In the genomic region with DNA sequence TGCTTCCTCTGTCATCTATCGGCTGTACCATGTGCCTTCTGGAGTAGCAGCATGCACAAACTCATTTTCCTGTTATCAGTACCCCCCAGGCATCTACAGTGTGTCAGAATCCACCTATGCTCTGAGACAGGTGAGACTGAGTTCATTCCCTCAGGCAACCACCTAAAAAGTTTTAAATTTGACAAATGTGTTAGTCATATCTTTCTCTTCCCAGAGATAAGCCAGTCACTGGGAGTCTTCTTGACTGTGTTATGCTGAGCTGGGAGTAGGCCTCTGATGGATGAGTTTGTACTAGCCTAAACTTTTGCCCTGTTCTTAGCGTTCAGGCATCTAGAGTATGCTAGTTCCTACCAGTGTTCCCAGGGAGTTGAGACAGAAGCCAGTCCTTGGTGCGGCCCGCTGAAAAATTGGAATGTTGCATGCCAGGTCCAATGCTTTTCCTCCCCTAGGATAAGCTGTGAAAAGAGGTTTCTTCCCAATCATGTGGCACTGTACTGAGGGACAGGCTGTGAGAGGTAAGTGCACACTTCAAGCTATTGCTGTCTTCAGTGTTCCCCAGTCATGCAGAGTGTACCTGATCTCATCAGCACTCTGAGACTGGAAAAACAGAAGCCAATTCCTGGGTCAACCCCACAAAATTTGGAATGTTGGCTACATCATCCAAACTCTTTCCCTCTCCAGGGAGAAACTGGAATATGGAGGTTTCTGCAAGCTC, we compare ENCODE assay signal across 18 cellular contexts.
DNase-seq lines count a peak whose midpoint lies in the region; ATAC-seq and TF ChIP-seq lines count a peak whose summit lies in the region.
"Had no signal": no experiment of that assay in that cellular context is flagged by ENCODE, and none has a peak within 500 bp of the region (broad histone marks: within the 10 kb centered on the region; RNA-seq: fewer than 3 reads in every experiment).

No MANE protein-coding gene starts in this region.

- H3K27me3 Mint-ChIP-seq in GM23338 (ENCODE audit: insufficient read depth, low read depth, poor library complexity), result peaks cover 2% of the 10 kb centered on the region
- H3K27me3 Mint-ChIP-seq: CD4-positive, alpha-beta T cell had no signal

- no peak overlapping the region for H3K27ac ChIP-seq in GM23338 (ENCODE audit: low read depth)
- H3K27ac ChIP-seq in PC-3 (ENCODE audit: low read length), result no peak overlapping the region
- H3K27ac ChIP-seq in foreskin keratinocyte, result no peak overlapping the region
- no peak overlapping the region for H3K27ac ChIP-seq in trophoblast cell (ENCODE audit: low read depth, low read length)
- H3K27ac ChIP-seq: A549 had no signal

- H4K91ac ChIP-seq in trophoblast cell (ENCODE audit: low read depth, low read length), result no peak overlapping the region

- H4K20me1 ChIP-seq in GM23338 (replicated peaks; ENCODE audit: insufficient read depth), result no peaks in the 10 kb centered on the region
- no peaks in the 10 kb centered on the region for H4K20me1 ChIP-seq in PC-3 (ENCODE audit: low read length)

- H3K9me3 ChIP-seq in PC-3 (ENCODE audit: low read length) (0 out of 2 replicates have a peak, but pooled peaks cover 6% of the 10 kb centered on the region), trophoblast cell (ENCODE audit: insufficient read depth, low read depth, low read length) (no peaks in the 10 kb centered on the region)
- H3K9me3 ChIP-seq: A549 had no signal

- no peak overlapping the region for H3K4ac ChIP-seq in trophoblast cell (ENCODE audit: low read depth, low read length)

- H3K36me3 Mint-ChIP-seq in GM23338 (ENCODE audit: low read depth), result peaks cover 6% of the 10 kb centered on the region; the same call in 1 of the 3 replicates

- intact Hi-C loops in PC-3 (cut with micrococcal nuclease), result no loop called here

- no peak overlapping the region for H3K18ac ChIP-seq in trophoblast cell (ENCODE audit: low read length)

- no peaks in the 10 kb centered on the region for H3K79me2 ChIP-seq in GM23338 (replicated peaks; ENCODE audit: insufficient read depth)
- no peaks in the 10 kb centered on the region for H3K79me2 ChIP-seq in PC-3 (ENCODE audit: low read length)
- H3K79me2 ChIP-seq in trophoblast cell (ENCODE audit: control insufficient read depth, insufficient read depth, low read length, poor library complexity), result no peaks in the 10 kb centered on the region

- no peak for DNase-seq in GM23338 (ENCODE audit: low spot score)
- peak; percentile 40 for DNase-seq in PC-3
- DNase-seq in foreskin keratinocyte, result peak; percentile 95 to 98
- peak; percentile 89 to 95 for DNase-seq in trophoblast cell
- DNase-seq in SHP77 (lab: John Stamatoyannopoulos, UW), result no peak
- no peak for DNase-seq in NCI-H1417 treated with DMSO at 0.1 percent for 48 hours (lab: John Stamatoyannopoulos, UW)
- DNase-seq: CD4-positive, alpha-beta T cell; DMS53; GOT3; KBM-7; NCI-H1436; NCI-H2029; NCI-H446 treated with DMSO at 0.1 percent for 48 hours; NCI-H69; SIG-M5 had no signal

- no TSS peak for BruUV-seq in PC-3 (replicated peaks; lab: Mats Ljungman, UMichigan)

- no peak overlapping the region for H3K14ac ChIP-seq in trophoblast cell (ENCODE audit: low read length)

- peaks cover 9% of the 10 kb centered on the region for H3K9me3 Mint-ChIP-seq in GM23338
- H3K9me3 Mint-ChIP-seq: CD4-positive, alpha-beta T cell had no signal

- H3K4me3 ChIP-seq in GM23338 (no peak overlapping the region), PC-3 (ENCODE audit: low read length) (no peak overlapping the region), trophoblast cell (ENCODE audit: low read depth, low read length) (no peak overlapping the region)
- H3K4me3 ChIP-seq: A549 had no signal

- no peak overlapping the region for H3K9ac ChIP-seq in PC-3 (ENCODE audit: low read length)
- H3K9ac ChIP-seq in trophoblast cell (ENCODE audit: low read length), result no peak overlapping the region

- no peak overlapping the region for H4K12ac ChIP-seq in trophoblast cell (ENCODE audit: low read depth, low read length)

- H3F3A ChIP-seq in GM23338 (replicated peaks; ENCODE audit: low read depth) (no peaks in the 10 kb centered on the region), PC-3 (ENCODE audit: low read length, unreplicated experiment) (no peaks in the 10 kb centered on the region)

- H3K36me3 ChIP-seq in GM23338 (ENCODE audit: insufficient read depth) (no peaks in the 10 kb centered on the region; the same call in 1 of the 2 replicates), PC-3 (ENCODE audit: low read depth, low read length) (no peaks in the 10 kb centered on the region), trophoblast cell (ENCODE audit: control insufficient read depth in 1 of 2, insufficient read depth in 2 of 2, low read length in 2 of 2) (no peaks in the 10 kb centered on the region)

- WGBS in trophoblast cell (ENCODE audit: extremely low coverage, insufficient coverage, insufficient read length), result no CpG with 5 or more reads among the region's 4 CpGs

- no peak overlapping the region for H2BK12ac ChIP-seq in trophoblast cell (ENCODE audit: low read length)

- no peak overlapping the region for H3K27ac Mint-ChIP-seq in GM23338
- H3K27ac Mint-ChIP-seq: CD4-positive, alpha-beta T cell had no signal

- no peaks in the 10 kb centered on the region for H3K27me3 ChIP-seq in GM23338 (ENCODE audit: insufficient read depth)
- no peaks in the 10 kb centered on the region for H3K27me3 ChIP-seq in PC-3 (ENCODE audit: low read length)
- H3K27me3 ChIP-seq in foreskin keratinocyte, result no peaks in the 10 kb centered on the region
- H3K27me3 ChIP-seq in trophoblast cell (ENCODE audit: insufficient read depth, low read length), result no peaks in the 10 kb centered on the region

- POLR2A ChIA-PET in PC-3 (lab: Charles Lee; ENCODE audit: unreplicated experiment), result no interaction called here

- H3K4me1 Mint-ChIP-seq in GM23338, result no peaks in the 10 kb centered on the region

- no peak overlapping the region for H2AK5ac ChIP-seq in trophoblast cell (ENCODE audit: low read length)

- H3K4me3 Mint-ChIP-seq in GM23338, result no peak overlapping the region
- H3K4me3 Mint-ChIP-seq: CD4-positive, alpha-beta T cell had no signal

- CTCF ChIA-PET in PC-3 (lab: Charles Lee), result no interaction called here

- H3K9me2 ChIP-seq in GM23338 (ENCODE audit: insufficient read depth) (no peaks in the 10 kb centered on the region), PC-3 (replicated peaks; ENCODE audit: low read length) (no peaks in the 10 kb centered on the region)

- H2AFZ ChIP-seq in GM23338 (peak overlapping the region; percentile 26; the same call in 1 of the 2 replicates), PC-3 (ENCODE audit: low read length) (0 out of 2 replicates have a peak overlapping the region, but pooled peaks have one; percentile 6), trophoblast cell (ENCODE audit: insufficient read depth, low read length, poor library complexity) (no peak overlapping the region)

- no peak overlapping the region for H2BK5ac ChIP-seq in trophoblast cell (ENCODE audit: low read depth, low read length, poor library complexity)

- no peaks in the 10 kb centered on the region for H3K79me1 ChIP-seq in trophoblast cell (ENCODE audit: low read length)

- ATAC-seq in GM23338 (no peak), PC-3 (no peak), foreskin keratinocyte (peak; percentile 99), HG02938 (IDR thresholded peaks at IDR 0.05; ENCODE audit: unreplicated experiment) (no peak)
- ATAC-seq: A549, SK-N-SH treated with all-trans-retinoic acid at 6 μM for 48 hours had no signal

- H3K23ac ChIP-seq in trophoblast cell (ENCODE audit: low read length), result no peak overlapping the region

- TF ChIP-seq CTCF in GM23338 (conservative IDR thresholded peaks at IDR 0.05; ENCODE audit: low read depth in 2 of 2) (no peak), PC-3 (conservative IDR thresholded peaks at IDR 0.05; ENCODE audit: low read depth, low read length) (no peak), foreskin keratinocyte (conservative IDR thresholded peaks at IDR 0.05) (no peak)

- H3K4me1 ChIP-seq in GM23338 (ENCODE audit: insufficient read depth), result no peaks in the 10 kb centered on the region
- H3K4me1 ChIP-seq in PC-3 (ENCODE audit: insufficient read depth, low read length), result no peaks in the 10 kb centered on the region
- H3K4me1 ChIP-seq in foreskin keratinocyte, result peaks cover 9% of the 10 kb centered on the region
- H3K4me1 ChIP-seq in trophoblast cell (ENCODE audit: control insufficient read depth in 1 of 2, insufficient read depth in 2 of 2, low read length in 2 of 2), result peaks cover 4 to 6% of the 10 kb centered on the region in 2 experiments
- H3K4me1 ChIP-seq: A549 had no signal

- no peak overlapping the region for H4K8ac ChIP-seq in trophoblast cell (ENCODE audit: low read depth, low read length)

- H3K4me2 ChIP-seq in GM23338 (no peak overlapping the region), PC-3 (ENCODE audit: low read length) (no peak overlapping the region), trophoblast cell (ENCODE audit: low read length) (no peak overlapping the region)
- H3K4me2 ChIP-seq: A549 had no signal

- no peak overlapping the region for H2BK120ac ChIP-seq in trophoblast cell (ENCODE audit: insufficient read depth, low read length, poor library complexity)

Comparison
In these comparisons a context has a peak if more than half of its experiments do, and no peak if none do; other contexts are left out.
1. DNase-seq: peak in PC-3 (single experiment), foreskin keratinocyte (2 of 2) and trophoblast cell (2 of 2); none in GM23338 (single experiment), SHP77 (0 of 2) and NCI-H1417 treated with DMSO at 0.1 percent for 48 hours (single experiment).